Comparison of ENCODE assay signal across 28 cellular contexts in genomic region chr4:137390141-137390540, GRCh38.
DNase-seq lines count a peak whose midpoint lies in the region; ATAC-seq and TF ChIP-seq lines count a peak whose summit lies in the region.
"Had no signal": no experiment of that assay in that cellular context is flagged by ENCODE, and none has a peak within 500 bp of the region (broad histone marks: within the 10 kb centered on the region; RNA-seq: fewer than 3 reads in every experiment).

No MANE protein-coding gene starts in this region.

- POLR2A ChIA-PET in A673 (lab: Charles Lee; ENCODE audit: low non-redundant PET) = no interaction called here

- no peaks in the 10 kb centered on the region for H3K27me3 Mint-ChIP-seq in effector memory CD8-positive, alpha-beta T cell
- H3K27me3 Mint-ChIP-seq: activated CD8-positive, alpha-beta memory T cell treated with anti-CD3 and anti-CD28 coated beads, Interleukin-2, amount 10 ng/mL, durations not matched to agents 7 days and 5 days; CD4-positive, alpha-beta T cell had no signal

- H3K27ac ChIP-seq in A673 (ENCODE audit: low read depth, low read length, poor library complexity, severe bottlenecking) (peak overlapping the region; percentile 80), caudate nucleus (ENCODE audit: low read depth, low read length) (no peak overlapping the region)
- H3K27ac ChIP-seq: brain microvascular endothelial cell, epithelial cell of prostate, gastroesophageal sphincter, hepatocyte, right atrium auricular region had no signal

- no peaks in the 10 kb centered on the region for H3K36me3 ChIP-seq in A673 (ENCODE audit: insufficient read depth, low read length, poor library complexity, severe bottlenecking)
- H3K36me3 ChIP-seq: brain microvascular endothelial cell, gastroesophageal sphincter, right atrium auricular region had no signal

- no peak overlapping the region for H3K27ac Mint-ChIP-seq in effector memory CD8-positive, alpha-beta T cell
- H3K27ac Mint-ChIP-seq: activated CD8-positive, alpha-beta memory T cell treated with anti-CD3 and anti-CD28 coated beads, Interleukin-2, amount 10 ng/mL, durations not matched to agents 7 days and 5 days; CD4-positive, alpha-beta T cell had no signal

- BruUV-seq in A673 (replicated peaks; lab: Mats Ljungman, UMichigan) = no TSS peak

- H3K9me3 ChIP-seq in A673 (ENCODE audit: low read depth, low read length, poor library complexity, severe bottlenecking) = no peaks in the 10 kb centered on the region
- H3K9me3 ChIP-seq: gastroesophageal sphincter, right atrium auricular region had no signal

- CTCF ChIA-PET in A673 (lab: Charles Lee) = no interaction called here

- DNase-seq in A673 (ENCODE audit: low spot score) = no peak
- DNase-seq in OCI-M1 (lab: John Stamatoyannopoulos, UW) = peak; percentile 34
- peak; percentile 73 for DNase-seq in choroid plexus epithelial cell (ENCODE audit: low read depth)
- DNase-seq in fibroblast of villous mesenchyme (ENCODE audit: low read depth) = peak; percentile 31
- no peak for DNase-seq in Kasumi-1 (lab: John Stamatoyannopoulos, UW)
- no peak for DNase-seq in effector memory CD8-positive, alpha-beta T cell
- no peak for DNase-seq in caudate nucleus (lab: John Stamatoyannopoulos, UW)
- DNase-seq: activated CD4-positive, alpha-beta T cell treated with anti-CD3 and anti-CD28 coated beads, Interleukin-2, amount 50 U/mL, for 4 hours; activated CD8-positive, alpha-beta memory T cell treated with anti-CD3 and anti-CD28 coated beads, Interleukin-2, amount 10 ng/mL, durations not matched to agents 7 days and 5 days; activated T-cell treated with anti-CD3 and anti-CD28 coated beads, Interleukin-2, amount 50 U/mL, for 48 hours; brain microvascular endothelial cell; CD4-positive, alpha-beta T cell; DND-41; effector CD4-positive, alpha-beta T cell; left cardiac atrium; mammary epithelial cell; NCI-H1092; NCI-H2171; NCI-H510A; posterior cingulate gyrus; stimulated activated CD4-positive, alpha-beta T cell treated with anti-CD3 and anti-CD28 coated beads, Interleukin-1b, Interleukin-23, amount 100 ng/mL, for 48 hours; stimulated activated naive CD8-positive, alpha-beta T cell treated with anti-CD3 and anti-CD28 coated beads, Interleukin-15, Interleukin-2, amounts not matched to agents 100 U/mL and 50 U/mL, for 24 hours had no signal

- no peak for ATAC-seq in effector memory CD8-positive, alpha-beta T cell (replicated peaks)
- no peak for ATAC-seq in HG02852 (IDR thresholded peaks at IDR 0.05; ENCODE audit: unreplicated experiment)
- ATAC-seq: activated CD4-positive, CD25-positive, alpha-beta regulatory T cell treated with anti-CD3 and anti-CD28 coated beads, Interleukin-2, amount 50 U/mL, for 24 hours; activated CD8-positive, alpha-beta memory T cell treated with anti-CD3 and anti-CD28 coated beads, Interleukin-2, amount 10 ng/mL, durations not matched to agents 7 days and 5 days; gastroesophageal sphincter; left cardiac atrium; stimulated activated naive CD8-positive, alpha-beta T cell treated with anti-CD3 and anti-CD28 coated beads, Interleukin-15, Interleukin-2, amounts not matched to agents 100 U/mL and 50 U/mL, for 24 hours had no signal

- intact Hi-C loops in A673 (cut with micrococcal nuclease; ENCODE audit: unreplicated experiment) = loop anchor here (5.0 kb wide), 1 partner anchor 142 kb away; the partner anchor contains the start of gene PCDH18

- H3K4me3 Mint-ChIP-seq in effector memory CD8-positive, alpha-beta T cell = no peak overlapping the region
- H3K4me3 Mint-ChIP-seq: activated CD8-positive, alpha-beta memory T cell treated with anti-CD3 and anti-CD28 coated beads, Interleukin-2, amount 10 ng/mL, durations not matched to agents 7 days and 5 days; CD4-positive, alpha-beta T cell had no signal

- no peaks in the 10 kb centered on the region for H3K27me3 ChIP-seq in A673 (replicated peaks; ENCODE audit: insufficient read depth, low read depth, low read length, poor library complexity)
- H3K27me3 ChIP-seq: brain microvascular endothelial cell, gastroesophageal sphincter, hepatocyte, right atrium auricular region had no signal

- peaks cover 32% of the 10 kb centered on the region for H3K4me1 ChIP-seq in A673 (ENCODE audit: insufficient read depth, low read length, poor library complexity, severe bottlenecking)
- H3K4me1 ChIP-seq: right atrium auricular region had no signal

- TF ChIP-seq CTCF in A673 (conservative IDR thresholded peaks at IDR 0.05; ENCODE audit: low read depth, low read length) = no peak
- TF ChIP-seq CTCF in choroid plexus epithelial cell (conservative IDR thresholded peaks at IDR 0.05; ENCODE audit: low read depth, low read length) = no peak
- no peak for TF ChIP-seq CTCF in fibroblast of villous mesenchyme (IDR thresholded peaks at IDR 0.05; ENCODE audit: insufficient read depth, low read depth, low read length)

- H3K4me3 ChIP-seq in A673 (ENCODE audit: low read depth, low read length, poor library complexity, severe bottlenecking) (no peak overlapping the region), choroid plexus epithelial cell (ENCODE audit: low read depth, low read length) (no peak overlapping the region), fibroblast of villous mesenchyme (ENCODE audit: low read depth, low read length) (no peak overlapping the region)
- H3K4me3 ChIP-seq: gastroesophageal sphincter, hepatocyte, right atrium auricular region had no signal

- no peaks in the 10 kb centered on the region for H3K36me3 Mint-ChIP-seq in effector memory CD8-positive, alpha-beta T cell (ENCODE audit: insufficient read depth)
- H3K36me3 Mint-ChIP-seq: activated CD8-positive, alpha-beta memory T cell treated with anti-CD3 and anti-CD28 coated beads, Interleukin-2, amount 10 ng/mL, durations not matched to agents 7 days and 5 days had no signal

- peaks cover 0 to 6% of the 10 kb centered on the region in 2 donors for H3K9me3 Mint-ChIP-seq in effector memory CD8-positive, alpha-beta T cell
- H3K9me3 Mint-ChIP-seq: CD4-positive, alpha-beta T cell had no signal

- no peaks in the 10 kb centered on the region for H3K4me1 Mint-ChIP-seq in effector memory CD8-positive, alpha-beta T cell (ENCODE audit: low read depth in 2 of 2)
- H3K4me1 Mint-ChIP-seq: activated CD8-positive, alpha-beta memory T cell treated with anti-CD3 and anti-CD28 coated beads, Interleukin-2, amount 10 ng/mL, durations not matched to agents 7 days and 5 days had no signal

Comparison
In these comparisons a context has a peak if more than half of its experiments do, and no peak if none do; other contexts are left out.
1. DNase-seq: peak in OCI-M1 (single experiment), choroid plexus epithelial cell (single experiment) and fibroblast of villous mesenchyme (single experiment); none in A673 (single experiment), Kasumi-1 (0 of 2), effector memory CD8-positive, alpha-beta T cell (0 of 3) and caudate nucleus (0 of 61).